In the genomic region with DNA sequence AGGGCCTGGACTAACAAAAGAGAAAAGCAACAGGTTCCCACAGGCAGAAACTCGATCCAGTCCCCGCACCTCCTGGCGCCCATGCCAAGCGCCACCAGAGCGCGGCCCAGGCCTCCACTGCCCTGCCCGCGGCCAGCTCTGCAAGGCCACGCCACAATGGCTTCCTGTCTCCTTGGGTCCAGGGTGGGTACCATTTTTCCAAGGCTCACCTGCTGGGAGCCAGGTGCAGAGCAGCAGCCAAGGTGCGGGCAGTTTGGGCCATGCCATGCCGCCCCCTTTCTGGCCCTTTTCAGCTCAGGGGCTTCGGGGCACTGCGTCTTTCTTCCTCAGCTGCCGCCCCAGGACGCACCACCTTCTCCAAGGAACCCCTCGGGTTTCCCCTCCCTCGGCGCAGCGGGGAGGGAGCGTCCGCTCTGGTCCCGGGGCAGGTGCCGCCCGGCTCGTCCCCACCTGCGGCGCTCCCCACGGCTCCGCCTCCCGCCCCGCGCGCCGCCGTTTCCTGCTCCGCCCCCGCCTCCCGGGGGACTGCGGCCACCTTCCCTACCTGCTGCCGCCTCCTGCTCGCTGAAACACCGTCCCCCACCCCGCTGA, we compare ENCODE assay signal across 1 cellular context.
TF ChIP-seq lines count a peak whose summit lies in the region.

A gene (minus strand): TSS at position 437 of the 591 bp plus-strand sequence. CDS start 170 bp downstream, at position 267.

TF ChIP-seq in GM12878, 131 proteins besides CTCF, POLR2A, EP300 and RAD21 (continued from another document and continues in another):
- TF ChIP-seq, protein P1, sequence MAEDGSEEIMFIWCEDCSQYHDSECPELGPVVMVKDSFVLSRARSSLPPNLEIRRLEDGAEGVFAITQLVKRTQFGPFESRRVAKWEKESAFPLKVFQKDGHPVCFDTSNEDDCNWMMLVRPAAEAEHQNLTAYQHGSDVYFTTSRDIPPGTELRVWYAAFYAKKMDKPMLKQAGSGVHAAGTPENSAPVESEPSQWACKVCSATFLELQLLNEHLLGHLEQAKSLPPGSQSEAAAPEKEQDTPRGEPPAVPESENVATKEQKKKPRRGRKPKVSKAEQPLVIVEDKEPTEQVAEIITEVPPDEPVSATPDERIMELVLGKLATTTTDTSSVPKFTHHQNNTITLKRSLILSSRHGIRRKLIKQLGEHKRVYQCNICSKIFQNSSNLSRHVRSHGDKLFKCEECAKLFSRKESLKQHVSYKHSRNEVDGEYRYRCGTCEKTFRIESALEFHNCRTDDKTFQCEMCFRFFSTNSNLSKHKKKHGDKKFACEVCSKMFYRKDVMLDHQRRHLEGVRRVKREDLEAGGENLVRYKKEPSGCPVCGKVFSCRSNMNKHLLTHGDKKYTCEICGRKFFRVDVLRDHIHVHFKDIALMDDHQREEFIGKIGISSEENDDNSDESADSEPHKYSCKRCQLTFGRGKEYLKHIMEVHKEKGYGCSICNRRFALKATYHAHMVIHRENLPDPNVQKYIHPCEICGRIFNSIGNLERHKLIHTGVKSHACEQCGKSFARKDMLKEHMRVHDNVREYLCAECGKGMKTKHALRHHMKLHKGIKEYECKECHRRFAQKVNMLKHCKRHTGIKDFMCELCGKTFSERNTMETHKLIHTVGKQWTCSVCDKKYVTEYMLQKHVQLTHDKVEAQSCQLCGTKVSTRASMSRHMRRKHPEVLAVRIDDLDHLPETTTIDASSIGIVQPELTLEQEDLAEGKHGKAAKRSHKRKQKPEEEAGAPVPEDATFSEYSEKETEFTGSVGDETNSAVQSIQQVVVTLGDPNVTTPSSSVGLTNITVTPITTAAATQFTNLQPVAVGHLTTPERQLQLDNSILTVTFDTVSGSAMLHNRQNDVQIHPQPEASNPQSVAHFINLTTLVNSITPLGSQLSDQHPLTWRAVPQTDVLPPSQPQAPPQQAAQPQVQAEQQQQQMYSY (CRISPR knock-in tag; IDR thresholded peaks at IDR 0.05), result no peak
- 0 out of 2 replicates have a peak, but pooled peaks have one; percentile 21 for TF ChIP-seq MEF2A (IDR thresholded peaks at IDR 0.05; ENCODE audit: insufficient read depth, low read depth, low read length)
- TF ChIP-seq CHD1 (IDR thresholded peaks at IDR 0.05; ENCODE audit: low read depth, low read length), result no peak
- TF ChIP-seq CEBPB (IDR thresholded peaks at IDR 0.05; ENCODE audit: borderline replicate concordance in 1 of 2, low read depth in 2 of 2, low read length in 2 of 2), result no peak
- peak; percentile 65 for TF ChIP-seq TCF12 (IDR thresholded peaks at IDR 0.05; ENCODE audit: low read depth, low read length)
- TF ChIP-seq CHD4 (IDR thresholded peaks at IDR 0.05), result no peak
- no peak for TF ChIP-seq BMI1 (IDR thresholded peaks at IDR 0.05; ENCODE audit: borderline replicate concordance)
- TF ChIP-seq, protein P2, sequence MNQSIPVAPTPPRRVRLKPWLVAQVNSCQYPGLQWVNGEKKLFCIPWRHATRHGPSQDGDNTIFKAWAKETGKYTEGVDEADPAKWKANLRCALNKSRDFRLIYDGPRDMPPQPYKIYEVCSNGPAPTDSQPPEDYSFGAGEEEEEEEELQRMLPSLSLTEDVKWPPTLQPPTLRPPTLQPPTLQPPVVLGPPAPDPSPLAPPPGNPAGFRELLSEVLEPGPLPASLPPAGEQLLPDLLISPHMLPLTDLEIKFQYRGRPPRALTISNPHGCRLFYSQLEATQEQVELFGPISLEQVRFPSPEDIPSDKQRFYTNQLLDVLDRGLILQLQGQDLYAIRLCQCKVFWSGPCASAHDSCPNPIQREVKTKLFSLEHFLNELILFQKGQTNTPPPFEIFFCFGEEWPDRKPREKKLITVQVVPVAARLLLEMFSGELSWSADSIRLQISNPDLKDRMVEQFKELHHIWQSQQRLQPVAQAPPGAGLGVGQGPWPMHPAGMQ (IDR thresholded peaks at IDR 0.05; ENCODE audit: borderline replicate concordance), result no peak
- TF ChIP-seq, protein P3, sequence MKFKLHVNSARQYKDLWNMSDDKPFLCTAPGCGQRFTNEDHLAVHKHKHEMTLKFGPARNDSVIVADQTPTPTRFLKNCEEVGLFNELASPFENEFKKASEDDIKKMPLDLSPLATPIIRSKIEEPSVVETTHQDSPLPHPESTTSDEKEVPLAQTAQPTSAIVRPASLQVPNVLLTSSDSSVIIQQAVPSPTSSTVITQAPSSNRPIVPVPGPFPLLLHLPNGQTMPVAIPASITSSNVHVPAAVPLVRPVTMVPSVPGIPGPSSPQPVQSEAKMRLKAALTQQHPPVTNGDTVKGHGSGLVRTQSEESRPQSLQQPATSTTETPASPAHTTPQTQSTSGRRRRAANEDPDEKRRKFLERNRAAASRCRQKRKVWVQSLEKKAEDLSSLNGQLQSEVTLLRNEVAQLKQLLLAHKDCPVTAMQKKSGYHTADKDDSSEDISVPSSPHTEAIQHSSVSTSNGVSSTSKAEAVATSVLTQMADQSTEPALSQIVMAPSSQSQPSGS (IDR thresholded peaks at IDR 0.05; ENCODE audit: low read length), result no peak
- no peak for TF ChIP-seq BCL11A (IDR thresholded peaks at IDR 0.05; ENCODE audit: low read depth, low read length)
- peak; percentile 64 for TF ChIP-seq ZNF217 (IDR thresholded peaks at IDR 0.05)
- TF ChIP-seq ZZZ3 (IDR thresholded peaks at IDR 0.05; ENCODE audit: control insufficient read depth, insufficient read length, low read depth), result no peak
- peak in 1 of 2 experiments; percentile 80; a peak in 2 of 4 replicates for TF ChIP-seq BHLHE40 (IDR thresholded peaks at IDR 0.05; ENCODE audit: borderline replicate concordance in 1 of 2, low read depth in 2 of 2, low read length in 1 of 2)
- no peak for TF ChIP-seq JUNB (IDR thresholded peaks at IDR 0.05)
- TF ChIP-seq, protein P4, sequence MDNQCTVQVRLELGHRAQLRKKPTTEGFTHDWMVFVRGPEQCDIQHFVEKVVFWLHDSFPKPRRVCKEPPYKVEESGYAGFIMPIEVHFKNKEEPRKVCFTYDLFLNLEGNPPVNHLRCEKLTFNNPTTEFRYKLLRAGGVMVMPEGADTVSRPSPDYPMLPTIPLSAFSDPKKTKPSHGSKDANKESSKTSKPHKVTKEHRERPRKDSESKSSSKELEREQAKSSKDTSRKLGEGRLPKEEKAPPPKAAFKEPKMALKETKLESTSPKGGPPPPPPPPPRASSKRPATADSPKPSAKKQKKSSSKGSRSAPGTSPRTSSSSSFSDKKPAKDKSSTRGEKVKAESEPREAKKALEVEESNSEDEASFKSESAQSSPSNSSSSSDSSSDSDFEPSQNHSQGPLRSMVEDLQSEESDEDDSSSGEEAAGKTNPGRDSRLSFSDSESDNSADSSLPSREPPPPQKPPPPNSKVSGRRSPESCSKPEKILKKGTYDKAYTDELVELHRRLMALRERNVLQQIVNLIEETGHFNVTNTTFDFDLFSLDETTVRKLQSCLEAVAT (IDR thresholded peaks at IDR 0.05), result peak; percentile 70
- peak; percentile 65; the same call in 1 of the 2 replicates for TF ChIP-seq LARP7 (IDR thresholded peaks at IDR 0.05)
- no peak for TF ChIP-seq STAT1 (conservative IDR thresholded peaks at IDR 0.05)
- 0 out of 2 replicates have a peak, but pooled peaks have one; percentile 42 for TF ChIP-seq BACH1 (IDR thresholded peaks at IDR 0.05; ENCODE audit: borderline replicate concordance)
- TF ChIP-seq EZH2 (IDR thresholded peaks at IDR 0.05; ENCODE audit: borderline replicate concordance, control insufficient read depth, low read depth, low read length), result no peak
- TF ChIP-seq, protein P5, sequence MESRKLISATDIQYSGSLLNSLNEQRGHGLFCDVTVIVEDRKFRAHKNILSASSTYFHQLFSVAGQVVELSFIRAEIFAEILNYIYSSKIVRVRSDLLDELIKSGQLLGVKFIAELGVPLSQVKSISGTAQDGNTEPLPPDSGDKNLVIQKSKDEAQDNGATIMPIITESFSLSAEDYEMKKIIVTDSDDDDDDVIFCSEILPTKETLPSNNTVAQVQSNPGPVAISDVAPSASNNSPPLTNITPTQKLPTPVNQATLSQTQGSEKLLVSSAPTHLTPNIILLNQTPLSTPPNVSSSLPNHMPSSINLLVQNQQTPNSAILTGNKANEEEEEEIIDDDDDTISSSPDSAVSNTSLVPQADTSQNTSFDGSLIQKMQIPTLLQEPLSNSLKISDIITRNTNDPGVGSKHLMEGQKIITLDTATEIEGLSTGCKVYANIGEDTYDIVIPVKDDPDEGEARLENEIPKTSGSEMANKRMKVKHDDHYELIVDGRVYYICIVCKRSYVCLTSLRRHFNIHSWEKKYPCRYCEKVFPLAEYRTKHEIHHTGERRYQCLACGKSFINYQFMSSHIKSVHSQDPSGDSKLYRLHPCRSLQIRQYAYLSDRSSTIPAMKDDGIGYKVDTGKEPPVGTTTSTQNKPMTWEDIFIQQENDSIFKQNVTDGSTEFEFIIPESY (IDR thresholded peaks at IDR 0.05), result peak; percentile 95
- TF ChIP-seq, protein P6, sequence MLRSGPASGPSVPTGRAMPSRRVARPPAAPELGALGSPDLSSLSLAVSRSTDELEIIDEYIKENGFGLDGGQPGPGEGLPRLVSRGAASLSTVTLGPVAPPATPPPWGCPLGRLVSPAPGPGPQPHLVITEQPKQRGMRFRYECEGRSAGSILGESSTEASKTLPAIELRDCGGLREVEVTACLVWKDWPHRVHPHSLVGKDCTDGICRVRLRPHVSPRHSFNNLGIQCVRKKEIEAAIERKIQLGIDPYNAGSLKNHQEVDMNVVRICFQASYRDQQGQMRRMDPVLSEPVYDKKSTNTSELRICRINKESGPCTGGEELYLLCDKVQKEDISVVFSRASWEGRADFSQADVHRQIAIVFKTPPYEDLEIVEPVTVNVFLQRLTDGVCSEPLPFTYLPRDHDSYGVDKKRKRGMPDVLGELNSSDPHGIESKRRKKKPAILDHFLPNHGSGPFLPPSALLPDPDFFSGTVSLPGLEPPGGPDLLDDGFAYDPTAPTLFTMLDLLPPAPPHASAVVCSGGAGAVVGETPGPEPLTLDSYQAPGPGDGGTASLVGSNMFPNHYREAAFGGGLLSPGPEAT (IDR thresholded peaks at IDR 0.05; ENCODE audit: low read depth), result no peak
- TF ChIP-seq TCF3 (IDR thresholded peaks at IDR 0.05; ENCODE audit: borderline replicate concordance, insufficient read depth, low read depth, low read length), result peak; percentile 35; the same call in 1 of the 2 replicates
- TF ChIP-seq RBBP5 (conservative IDR thresholded peaks at IDR 0.05), result no peak
- peak; percentile 89 for TF ChIP-seq MEF2B (IDR thresholded peaks at IDR 0.05; ENCODE audit: partially characterized antibody, poor library complexity, severe bottlenecking)
- TF ChIP-seq IKZF1 (conservative IDR thresholded peaks at IDR 0.05), result peak; percentile 90
- no peak; the same call in none of the 2 replicates for TF ChIP-seq EED (IDR thresholded peaks at IDR 0.05; ENCODE audit: low read depth)
- TF ChIP-seq, protein P7, sequence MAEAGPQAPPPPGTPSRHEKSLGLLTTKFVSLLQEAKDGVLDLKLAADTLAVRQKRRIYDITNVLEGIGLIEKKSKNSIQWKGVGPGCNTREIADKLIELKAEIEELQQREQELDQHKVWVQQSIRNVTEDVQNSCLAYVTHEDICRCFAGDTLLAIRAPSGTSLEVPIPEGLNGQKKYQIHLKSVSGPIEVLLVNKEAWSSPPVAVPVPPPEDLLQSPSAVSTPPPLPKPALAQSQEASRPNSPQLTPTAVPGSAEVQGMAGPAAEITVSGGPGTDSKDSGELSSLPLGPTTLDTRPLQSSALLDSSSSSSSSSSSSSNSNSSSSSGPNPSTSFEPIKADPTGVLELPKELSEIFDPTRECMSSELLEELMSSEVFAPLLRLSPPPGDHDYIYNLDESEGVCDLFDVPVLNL (IDR thresholded peaks at IDR 0.05; ENCODE audit: low read depth, low read length), result no peak
- TF ChIP-seq, protein P8, sequence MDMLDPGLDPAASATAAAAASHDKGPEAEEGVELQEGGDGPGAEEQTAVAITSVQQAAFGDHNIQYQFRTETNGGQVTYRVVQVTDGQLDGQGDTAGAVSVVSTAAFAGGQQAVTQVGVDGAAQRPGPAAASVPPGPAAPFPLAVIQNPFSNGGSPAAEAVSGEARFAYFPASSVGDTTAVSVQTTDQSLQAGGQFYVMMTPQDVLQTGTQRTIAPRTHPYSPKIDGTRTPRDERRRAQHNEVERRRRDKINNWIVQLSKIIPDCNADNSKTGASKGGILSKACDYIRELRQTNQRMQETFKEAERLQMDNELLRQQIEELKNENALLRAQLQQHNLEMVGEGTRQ (IDR thresholded peaks at IDR 0.05; ENCODE audit: borderline replicate concordance, low read depth, low read length), result no peak
- TF ChIP-seq, protein P9, sequence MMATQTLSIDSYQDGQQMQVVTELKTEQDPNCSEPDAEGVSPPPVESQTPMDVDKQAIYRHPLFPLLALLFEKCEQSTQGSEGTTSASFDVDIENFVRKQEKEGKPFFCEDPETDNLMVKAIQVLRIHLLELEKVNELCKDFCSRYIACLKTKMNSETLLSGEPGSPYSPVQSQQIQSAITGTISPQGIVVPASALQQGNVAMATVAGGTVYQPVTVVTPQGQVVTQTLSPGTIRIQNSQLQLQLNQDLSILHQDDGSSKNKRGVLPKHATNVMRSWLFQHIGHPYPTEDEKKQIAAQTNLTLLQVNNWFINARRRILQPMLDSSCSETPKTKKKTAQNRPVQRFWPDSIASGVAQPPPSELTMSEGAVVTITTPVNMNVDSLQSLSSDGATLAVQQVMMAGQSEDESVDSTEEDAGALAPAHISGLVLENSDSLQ (IDR thresholded peaks at IDR 0.05), result no peak
- TF ChIP-seq, protein P10, sequence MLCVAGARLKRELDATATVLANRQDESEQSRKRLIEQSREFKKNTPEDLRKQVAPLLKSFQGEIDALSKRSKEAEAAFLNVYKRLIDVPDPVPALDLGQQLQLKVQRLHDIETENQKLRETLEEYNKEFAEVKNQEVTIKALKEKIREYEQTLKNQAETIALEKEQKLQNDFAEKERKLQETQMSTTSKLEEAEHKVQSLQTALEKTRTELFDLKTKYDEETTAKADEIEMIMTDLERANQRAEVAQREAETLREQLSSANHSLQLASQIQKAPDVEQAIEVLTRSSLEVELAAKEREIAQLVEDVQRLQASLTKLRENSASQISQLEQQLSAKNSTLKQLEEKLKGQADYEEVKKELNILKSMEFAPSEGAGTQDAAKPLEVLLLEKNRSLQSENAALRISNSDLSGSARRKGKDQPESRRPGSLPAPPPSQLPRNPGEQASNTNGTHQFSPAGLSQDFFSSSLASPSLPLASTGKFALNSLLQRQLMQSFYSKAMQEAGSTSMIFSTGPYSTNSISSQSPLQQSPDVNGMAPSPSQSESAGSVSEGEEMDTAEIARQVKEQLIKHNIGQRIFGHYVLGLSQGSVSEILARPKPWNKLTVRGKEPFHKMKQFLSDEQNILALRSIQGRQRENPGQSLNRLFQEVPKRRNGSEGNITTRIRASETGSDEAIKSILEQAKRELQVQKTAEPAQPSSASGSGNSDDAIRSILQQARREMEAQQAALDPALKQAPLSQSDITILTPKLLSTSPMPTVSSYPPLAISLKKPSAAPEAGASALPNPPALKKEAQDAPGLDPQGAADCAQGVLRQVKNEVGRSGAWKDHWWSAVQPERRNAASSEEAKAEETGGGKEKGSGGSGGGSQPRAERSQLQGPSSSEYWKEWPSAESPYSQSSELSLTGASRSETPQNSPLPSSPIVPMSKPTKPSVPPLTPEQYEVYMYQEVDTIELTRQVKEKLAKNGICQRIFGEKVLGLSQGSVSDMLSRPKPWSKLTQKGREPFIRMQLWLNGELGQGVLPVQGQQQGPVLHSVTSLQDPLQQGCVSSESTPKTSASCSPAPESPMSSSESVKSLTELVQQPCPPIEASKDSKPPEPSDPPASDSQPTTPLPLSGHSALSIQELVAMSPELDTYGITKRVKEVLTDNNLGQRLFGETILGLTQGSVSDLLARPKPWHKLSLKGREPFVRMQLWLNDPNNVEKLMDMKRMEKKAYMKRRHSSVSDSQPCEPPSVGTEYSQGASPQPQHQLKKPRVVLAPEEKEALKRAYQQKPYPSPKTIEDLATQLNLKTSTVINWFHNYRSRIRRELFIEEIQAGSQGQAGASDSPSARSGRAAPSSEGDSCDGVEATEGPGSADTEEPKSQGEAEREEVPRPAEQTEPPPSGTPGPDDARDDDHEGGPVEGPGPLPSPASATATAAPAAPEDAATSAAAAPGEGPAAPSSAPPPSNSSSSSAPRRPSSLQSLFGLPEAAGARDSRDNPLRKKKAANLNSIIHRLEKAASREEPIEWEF (IDR thresholded peaks at IDR 0.05; ENCODE audit: insufficient replicate concordance, low read depth, low read length), result no peak
- TF ChIP-seq RCOR1 (conservative IDR thresholded peaks at IDR 0.05; ENCODE audit: low read depth, low read length), result no peak
- no peak for TF ChIP-seq MTA2 (IDR thresholded peaks at IDR 0.05; ENCODE audit: low read depth)
- peak; percentile 84 for TF ChIP-seq DPF2 (IDR thresholded peaks at IDR 0.05)
- no peak for TF ChIP-seq CHD2 (IDR thresholded peaks at IDR 0.05; ENCODE audit: borderline replicate concordance, low read depth, low read length)
